24 cellular contexts compared by ENCODE assay signal in genomic region chr16:840561-841454, GRCh38. TPM values are rescaled to one million over a fixed set of nuclear protein-coding genes. Genes with fewer than 3 reads are reported as not detected.
"Had no signal": no experiment of that assay in that cellular context is flagged by ENCODE, and none has a peak within 500 bp of the region (broad histone marks: within the 10 kb centered on the region; RNA-seq: fewer than 3 reads in every experiment).

No MANE protein-coding gene starts in this region.

- H3K4me3 ChIP-seq: heart right ventricle, left ventricle myocardium inferior, lung, neural progenitor cell, psoas muscle, sigmoid colon, skin epidermis, stomach, thoracic aorta, transverse colon had no signal

- ATAC-seq: natural killer cell treated with Interleukin-12 subunit alpha and Interleukin-12 subunit beta and Interleukin-15 and Interleukin-18, amount 100 ng/mL, for 72 hours; psoas muscle had no signal

- H3K27ac Mint-ChIP-seq: natural killer cell treated with Interleukin-12 subunit alpha and Interleukin-12 subunit beta and Interleukin-15 and Interleukin-18, amount 100 ng/mL, for 72 hours; neural progenitor cell had no signal

- FAIRE-seq: endometrium, frontal cortex, islet of Langerhans had no signal

- H3K9ac ChIP-seq: neural progenitor cell had no signal

- DNase-seq: effector memory CD4-positive, alpha-beta T cell; hypothalamus; left ventricle myocardium inferior; mesenchymal stem cell; midbrain; occipital lobe; sigmoid colon; stimulated activated CD4-positive, alpha-beta T cell treated with anti-CD3 and anti-CD28 coated beads, Interleukin-12 subunit alpha, Interleukin-12 subunit beta, amount 100 ng/mL, for 4 hours; stimulated activated naive CD4-positive, alpha-beta T cell; stomach; substantia nigra; transverse colon had no signal

- H3K4me3 Mint-ChIP-seq: natural killer cell treated with Interleukin-12 subunit alpha and Interleukin-12 subunit beta and Interleukin-15 and Interleukin-18, amount 100 ng/mL, for 72 hours; neural progenitor cell had no signal

- H3K4me1 ChIP-seq: heart right ventricle, left ventricle myocardium inferior, neural progenitor cell, psoas muscle, sigmoid colon, stomach, transverse colon had no signal

- H3K4me2 ChIP-seq: neural progenitor cell had no signal

- H2AFZ ChIP-seq: neural progenitor cell had no signal

- H3K27me3 Mint-ChIP-seq: natural killer cell treated with Interleukin-12 subunit alpha and Interleukin-12 subunit beta and Interleukin-15 and Interleukin-18, amount 100 ng/mL, for 72 hours had no signal

- H3K36me3 ChIP-seq: heart right ventricle, left ventricle myocardium inferior, neural progenitor cell, sigmoid colon, stomach, thoracic aorta, transverse colon had no signal

- H3K27ac ChIP-seq: heart right ventricle, left ventricle myocardium inferior, neural progenitor cell, psoas muscle, sigmoid colon, skin epidermis, stomach, thoracic aorta, transverse colon had no signal

- H3K27me3 ChIP-seq: neural progenitor cell had no signal

RNA-seq across cellular contexts. Expression of gene GNG13, which starts 40.3 kb away (rescaled TPM):
- total RNA-seq: esophagus mucosa; fibroblast of lung; frontal cortex; heart right ventricle; left ventricle myocardium inferior; lung; natural killer cell treated with Interleukin-12 subunit alpha and Interleukin-12 subunit beta and Interleukin-15 and Interleukin-18, amount 100 ng/mL, for 72 hours; occipital lobe; psoas muscle; sigmoid colon; stomach; thoracic aorta had no signal
- polyA plus RNA-seq: fibroblast of lung, heart right ventricle, lung, psoas muscle, stomach had no signal
